In genomic region chr15:76312540-76313174, GRCh38 we compare ENCODE assay signal across 2 cellular contexts.
TF ChIP-seq lines count a peak whose summit lies in the region.

No MANE protein-coding gene starts in this region.

TF ChIP-seq in HEK293, 187 proteins besides CTCF, POLR2A, EP300 and RAD21 (continues in another document):
- peak; percentile 92 for TF ChIP-seq ZNF362 (tag by site-specific recombination; IDR thresholded peaks at IDR 0.05)
- peak; percentile 78; the same call in 1 of the 2 replicates for TF ChIP-seq ZNF2 (tag by site-specific recombination; IDR thresholded peaks at IDR 0.05)
- TF ChIP-seq ZFHX2 (tag by site-specific recombination; conservative IDR thresholded peaks at IDR 0.05): no peak
- peak; percentile 57; the same call in 1 of the 2 replicates for TF ChIP-seq ZNF639 (tag by site-specific recombination; IDR thresholded peaks at IDR 0.05)
- TF ChIP-seq KLF9 (tag by site-specific recombination; IDR thresholded peaks at IDR 0.05; ENCODE audit: low read depth): no peak
- no peak for TF ChIP-seq REPIN1 (tag by site-specific recombination; IDR thresholded peaks at IDR 0.05; ENCODE audit: low read depth)
- no peak for TF ChIP-seq ZBTB7A (tag by site-specific recombination; IDR thresholded peaks at IDR 0.05; ENCODE audit: low read depth)
- TF ChIP-seq ZNF16 (tag by site-specific recombination; IDR thresholded peaks at IDR 0.05; ENCODE audit: low read depth): no peak
- no peak for TF ChIP-seq GLI2 (tag by site-specific recombination; IDR thresholded peaks at IDR 0.05; ENCODE audit: borderline replicate concordance, low read depth)
- TF ChIP-seq HOXD13 (CRISPR knock-in tag; IDR thresholded peaks at IDR 0.05; ENCODE audit: borderline replicate concordance): 0 out of 2 replicates have a peak, but pooled peaks have one; percentile 17
- TF ChIP-seq ZBTB17 (tag by site-specific recombination; IDR thresholded peaks at IDR 0.05): peak; percentile 82
- TF ChIP-seq ZNF610 (tag by site-specific recombination; IDR thresholded peaks at IDR 0.05; ENCODE audit: borderline replicate concordance): no peak
- no peak for TF ChIP-seq ZNF521 (tag by site-specific recombination; IDR thresholded peaks at IDR 0.05)
- TF ChIP-seq BCL11A (tag by site-specific recombination; IDR thresholded peaks at IDR 0.05; ENCODE audit: low read depth): no peak
- TF ChIP-seq ZNF692 (tag by site-specific recombination; IDR thresholded peaks at IDR 0.05): no peak
- no peak for TF ChIP-seq ZFP41 (tag by site-specific recombination; IDR thresholded peaks at IDR 0.05; ENCODE audit: borderline replicate concordance)
- peak; percentile 16; the same call in 1 of the 2 replicates for TF ChIP-seq ZNF341 (tag by site-specific recombination; IDR thresholded peaks at IDR 0.05; ENCODE audit: low read depth)
- no peak for TF ChIP-seq ZNF48 (tag by site-specific recombination; IDR thresholded peaks at IDR 0.05)
- no peak for TF ChIP-seq ZNF211 (tag by site-specific recombination; IDR thresholded peaks at IDR 0.05; ENCODE audit: low read depth)
- no peak for TF ChIP-seq ZNF26 (tag by site-specific recombination; IDR thresholded peaks at IDR 0.05)
- 0 out of 2 replicates have a peak, but pooled peaks have one; percentile 18 for TF ChIP-seq TSHZ1 (tag by site-specific recombination; IDR thresholded peaks at IDR 0.05; ENCODE audit: borderline replicate concordance)
- peak; percentile 14; the same call in 1 of the 2 replicates for TF ChIP-seq SP2 (tag by site-specific recombination; IDR thresholded peaks at IDR 0.05)

TF ChIP-seq in HepG2, 621 proteins besides CTCF, POLR2A, EP300 and RAD21 (continues in another document):
- TF ChIP-seq FOXP1 (IDR thresholded peaks at IDR 0.05): no peak
- TF ChIP-seq FOXP1 (CRISPR knock-in tag; IDR thresholded peaks at IDR 0.05): peak; percentile 77
- TF ChIP-seq ZNF556 (CRISPR knock-in tag; IDR thresholded peaks at IDR 0.05; ENCODE audit: borderline replicate concordance): no peak
- TF ChIP-seq XBP1 (CRISPR knock-in tag; IDR thresholded peaks at IDR 0.05): no peak
- peak; percentile 46; the same call in 1 of the 2 replicates for TF ChIP-seq ARID3A (IDR thresholded peaks at IDR 0.05; ENCODE audit: low read depth, low read length)
- 0 out of 2 replicates have a peak, but pooled peaks have one; percentile 53 for TF ChIP-seq ARID5B (CRISPR knock-in tag; IDR thresholded peaks at IDR 0.05)
- TF ChIP-seq MAFF (IDR thresholded peaks at IDR 0.05; ENCODE audit: low read depth, low read length): peak; percentile 18; the same call in 1 of the 2 replicates
- no peak for TF ChIP-seq U2AF2 (IDR thresholded peaks at IDR 0.05; ENCODE audit: low read depth, low read length)
- no peak for TF ChIP-seq CCAR2 (optimal IDR thresholded peaks at IDR 0.05; ENCODE audit: low read depth, low read length)
- no peak for TF ChIP-seq MAZ (IDR thresholded peaks at IDR 0.05; ENCODE audit: borderline replicate concordance, low read depth, low read length)
- no peak for TF ChIP-seq MAZ (CRISPR knock-in tag; IDR thresholded peaks at IDR 0.05; ENCODE audit: low read depth)
- TF ChIP-seq ZNF12 (CRISPR knock-in tag; IDR thresholded peaks at IDR 0.05): no peak; the same call in 1 of the 2 replicates
- no peak for TF ChIP-seq NAIF1 (CRISPR knock-in tag; IDR thresholded peaks at IDR 0.05; ENCODE audit: borderline replicate concordance)
- no peak for TF ChIP-seq PHF20 (CRISPR knock-in tag; IDR thresholded peaks at IDR 0.05)
- TF ChIP-seq ZNF704 (CRISPR knock-in tag; IDR thresholded peaks at IDR 0.05; ENCODE audit: borderline replicate concordance): no peak
- no peak for TF ChIP-seq SATB2 (CRISPR knock-in tag; IDR thresholded peaks at IDR 0.05)
- no peak for TF ChIP-seq SKI (IDR thresholded peaks at IDR 0.05; ENCODE audit: partially characterized antibody)
- TF ChIP-seq HHEX (CRISPR knock-in tag; IDR thresholded peaks at IDR 0.05): no peak; the same call in 1 of the 2 replicates
- TF ChIP-seq CEBPB (IDR thresholded peaks at IDR 0.05; ENCODE audit: borderline replicate concordance, low read depth, low read length): 0 out of 2 replicates have a peak, but pooled peaks have one; percentile 2
- peak; percentile 51; the same call in 1 of the 2 replicates for TF ChIP-seq ZMYM3 (CRISPR knock-in tag; IDR thresholded peaks at IDR 0.05)
- no peak for TF ChIP-seq GZF1 (CRISPR knock-in tag; IDR thresholded peaks at IDR 0.05)
- peak; percentile 94 for TF ChIP-seq PPARG (CRISPR knock-in tag; conservative IDR thresholded peaks at IDR 0.05)
- TF ChIP-seq NKX3-1 (CRISPR knock-in tag; IDR thresholded peaks at IDR 0.05): no peak
- TF ChIP-seq ZNF18 (CRISPR knock-in tag; IDR thresholded peaks at IDR 0.05; ENCODE audit: insufficient replicate concordance): no peak
- TF ChIP-seq PTBP1 (IDR thresholded peaks at IDR 0.05; ENCODE audit: low read depth, low read length, poor library complexity, severe bottlenecking): no peak
- no peak for TF ChIP-seq ERF (CRISPR knock-in tag; IDR thresholded peaks at IDR 0.05)
- TF ChIP-seq IRX3 (CRISPR knock-in tag; IDR thresholded peaks at IDR 0.05; ENCODE audit: borderline replicate concordance, low read depth): no peak
- no peak for TF ChIP-seq SMARCC2 (IDR thresholded peaks at IDR 0.05)
- TF ChIP-seq ZFY (CRISPR knock-in tag; IDR thresholded peaks at IDR 0.05): peak; percentile 57
- no peak for TF ChIP-seq SALL2 (CRISPR knock-in tag; IDR thresholded peaks at IDR 0.05)
- no peak for TF ChIP-seq PHF21A (CRISPR knock-in tag; IDR thresholded peaks at IDR 0.05)
- TF ChIP-seq TBX2 (CRISPR knock-in tag; IDR thresholded peaks at IDR 0.05; ENCODE audit: borderline replicate concordance): peak; percentile 18; the same call in 1 of the 2 replicates
- TF ChIP-seq HCFC1 (IDR thresholded peaks at IDR 0.05; ENCODE audit: low read depth, low read length): no peak
- no peak for TF ChIP-seq ZBTB42 (CRISPR knock-in tag; IDR thresholded peaks at IDR 0.05)
- TF ChIP-seq HOXA3 (CRISPR knock-in tag; IDR thresholded peaks at IDR 0.05): no peak
- TF ChIP-seq TFDP1 (CRISPR knock-in tag; IDR thresholded peaks at IDR 0.05; ENCODE audit: borderline replicate concordance): no peak
- TF ChIP-seq NFE2L1 (CRISPR knock-in tag; IDR thresholded peaks at IDR 0.05; ENCODE audit: borderline replicate concordance): no peak
- peak; percentile 93 for TF ChIP-seq JUND (CRISPR knock-in tag; IDR thresholded peaks at IDR 0.05)
- 0 out of 2 replicates have a peak, but pooled peaks have one; percentile 30 for TF ChIP-seq ATF2 (CRISPR knock-in tag; IDR thresholded peaks at IDR 0.05)
- no peak for TF ChIP-seq ZNF124 (CRISPR knock-in tag; IDR thresholded peaks at IDR 0.05)
- TF ChIP-seq RNF2 (conservative IDR thresholded peaks at IDR 0.05; ENCODE audit: low read depth): no peak
- no peak for TF ChIP-seq ZBTB43 (CRISPR knock-in tag; conservative IDR thresholded peaks at IDR 0.05)
- TF ChIP-seq KAT2B (IDR thresholded peaks at IDR 0.05; ENCODE audit: borderline replicate concordance, low read depth, low read length): no peak
- peak; percentile 54; the same call in 1 of the 2 replicates for TF ChIP-seq IRF2 (CRISPR knock-in tag; IDR thresholded peaks at IDR 0.05)
- TF ChIP-seq SOX6 (IDR thresholded peaks at IDR 0.05): no peak
- peak; percentile 68; the same call in 1 of the 2 replicates for TF ChIP-seq SOX6 (CRISPR knock-in tag; IDR thresholded peaks at IDR 0.05)
- peak; percentile 84 for TF ChIP-seq RXRB (CRISPR knock-in tag; IDR thresholded peaks at IDR 0.05; ENCODE audit: borderline replicate concordance)
- TF ChIP-seq DDIT3 (CRISPR knock-in tag; IDR thresholded peaks at IDR 0.05): no peak
